8 cellular contexts compared by ENCODE assay signal in genomic region chr7:150047337-150047736, GRCh38.
A peak's percentile ranks its signal among the peaks of the same experiment; 100 is the strongest.
DNase-seq lines count a peak whose midpoint lies in the region; ATAC-seq and TF ChIP-seq lines count a peak whose summit lies in the region.
"Not testable (repeated sequence)": the region's sequence is repeated elsewhere in the genome, so short reads cannot be mapped to it uniquely, and the experiment has no call there.

No MANE protein-coding gene starts in this region.

- H2BK12ac ChIP-seq in mesenchymal stem cell (ENCODE audit: low read length in 2 of 2), result not testable (repeated sequence)

- H2BK120ac ChIP-seq in mesenchymal stem cell (ENCODE audit: low read depth, low read length), result not testable (repeated sequence)

- not testable (repeated sequence) for H2AK5ac ChIP-seq in mesenchymal stem cell (ENCODE audit: low read length, severe bottlenecking)

- H3K27me3 ChIP-seq in gastroesophageal sphincter, result peaks cover 17% of the 10 kb centered on the region
- not testable (repeated sequence) for H3K27me3 ChIP-seq in mesenchymal stem cell (ENCODE audit: control insufficient read depth in 1 of 2, insufficient read depth in 1 of 2, low read length in 2 of 2); upper lobe of right lung

- not testable (repeated sequence) for H3K36me3 ChIP-seq in gastroesophageal sphincter; mesenchymal stem cell (ENCODE audit: control insufficient read depth in 1 of 2, insufficient read depth in 2 of 2, low read depth in 1 of 2, low read length in 2 of 2); upper lobe of right lung

- H2BK15ac ChIP-seq in mesenchymal stem cell (ENCODE audit: low read depth, poor library complexity, severe bottlenecking), result not testable (repeated sequence)

- TF ChIP-seq EP300 in gastroesophageal sphincter (IDR thresholded peaks at IDR 0.05), result not testable (repeated sequence)

- not testable (repeated sequence) for H3K18ac ChIP-seq in mesenchymal stem cell (ENCODE audit: low read depth in 1 of 2, low read length in 2 of 2)

- WGBS in gastroesophageal sphincter (ENCODE audit: low coverage in 1 of 2), 2 donors, result 0% methylated on average over 1 of the region's 55 CpGs; no CpG with 5 or more reads in 1 of the 2 donors
- WGBS in mesenchymal stem cell, result 2% methylated on average over 25 of the region's 55 CpGs

- DNase-seq in Daoy (ENCODE audit: low read depth), result peak; percentile 18
- peak; percentile 21 for DNase-seq in NCI-H2171 treated with DMSO at 0.1 percent for 48 hours (lab: John Stamatoyannopoulos, UW)
- DNase-seq in activated CD4-positive, alpha-beta T cell treated with anti-CD3 and anti-CD28 coated beads for 48 hours, result peak; percentile 13
- peak; percentile 12 for DNase-seq in astrocyte of the hippocampus (ENCODE audit: low read depth, low spot score)
- DNase-seq in mesenchymal stem cell; retinal pigment epithelial cell (ENCODE audit: low read depth); upper lobe of right lung: not testable (repeated sequence)

- not testable (repeated sequence) for H3K79me1 ChIP-seq in mesenchymal stem cell (replicated peaks; ENCODE audit: low read length, poor library complexity, severe bottlenecking)

- not testable (repeated sequence) for H4K91ac ChIP-seq in mesenchymal stem cell (ENCODE audit: low read length)

- intact Hi-C loops in upper lobe of right lung (cut with DNase I), result not testable (repeated sequence)

- H2BK5ac ChIP-seq in mesenchymal stem cell (ENCODE audit: low read depth, low read length, poor library complexity, severe bottlenecking), result not testable (repeated sequence)

- H3K23ac ChIP-seq in mesenchymal stem cell (ENCODE audit: low read length in 2 of 2), result not testable (repeated sequence)

- H3K4me1 ChIP-seq in gastroesophageal sphincter (peaks cover 0 to 25% (median 8%) of the 10 kb centered on the region in 3 donors), mesenchymal stem cell (ENCODE audit: control insufficient read depth, insufficient read depth, low read depth, low read length) (peaks cover 16% of the 10 kb centered on the region)
- not testable (repeated sequence) for H3K4me1 ChIP-seq in upper lobe of right lung

- H2AFZ ChIP-seq in mesenchymal stem cell (ENCODE audit: low read depth, low read length), result not testable (repeated sequence)

- H3K14ac ChIP-seq in mesenchymal stem cell (ENCODE audit: low read length in 2 of 2), result not testable (repeated sequence)

- peak overlapping the region; percentile 75 for H3K4me2 ChIP-seq in mesenchymal stem cell (ENCODE audit: low read length, poor library complexity, severe bottlenecking)

- H4K8ac ChIP-seq in mesenchymal stem cell (ENCODE audit: low read length), result not testable (repeated sequence)

- ATAC-seq in gastroesophageal sphincter, result peak; percentile 31
- peak; percentile 7 for ATAC-seq in upper lobe of right lung

- H3K4me3 ChIP-seq in gastroesophageal sphincter (peak overlapping the region; percentile 19 to 60), mesenchymal stem cell (ENCODE audit: insufficient read depth in 1 of 2, low read depth in 1 of 2, low read length in 2 of 2) (peak overlapping the region in 1 of 2 experiments; percentile 36), retinal pigment epithelial cell (ENCODE audit: low read length) (peak overlapping the region; percentile 21), upper lobe of right lung (peak overlapping the region; percentile 52)

- not testable (repeated sequence) for H3K9me3 ChIP-seq in gastroesophageal sphincter; mesenchymal stem cell (ENCODE audit: control insufficient read depth, low read length); upper lobe of right lung

- not testable (repeated sequence) for H3K4ac ChIP-seq in mesenchymal stem cell (ENCODE audit: low read depth in 1 of 2, low read length in 2 of 2)

- H3K27ac ChIP-seq in gastroesophageal sphincter, result peak overlapping the region in 3 of 4 donors; percentile 57 to 82 (median 79)
- H3K27ac ChIP-seq in mesenchymal stem cell (ENCODE audit: low read length, poor library complexity, severe bottlenecking); upper lobe of right lung: not testable (repeated sequence)

- H3K9ac ChIP-seq in mesenchymal stem cell (ENCODE audit: low read length), result not testable (repeated sequence)

- not testable (repeated sequence) for TF ChIP-seq POLR2A in gastroesophageal sphincter (IDR thresholded peaks at IDR 0.05)

- TF ChIP-seq CTCF in gastroesophageal sphincter (IDR thresholded peaks at IDR 0.05); retinal pigment epithelial cell (conservative IDR thresholded peaks at IDR 0.05; ENCODE audit: low read depth, low read length); upper lobe of right lung (IDR thresholded peaks at IDR 0.05): not testable (repeated sequence)
